ENCODE assay signal across 8 cellular contexts in the genomic region with DNA sequence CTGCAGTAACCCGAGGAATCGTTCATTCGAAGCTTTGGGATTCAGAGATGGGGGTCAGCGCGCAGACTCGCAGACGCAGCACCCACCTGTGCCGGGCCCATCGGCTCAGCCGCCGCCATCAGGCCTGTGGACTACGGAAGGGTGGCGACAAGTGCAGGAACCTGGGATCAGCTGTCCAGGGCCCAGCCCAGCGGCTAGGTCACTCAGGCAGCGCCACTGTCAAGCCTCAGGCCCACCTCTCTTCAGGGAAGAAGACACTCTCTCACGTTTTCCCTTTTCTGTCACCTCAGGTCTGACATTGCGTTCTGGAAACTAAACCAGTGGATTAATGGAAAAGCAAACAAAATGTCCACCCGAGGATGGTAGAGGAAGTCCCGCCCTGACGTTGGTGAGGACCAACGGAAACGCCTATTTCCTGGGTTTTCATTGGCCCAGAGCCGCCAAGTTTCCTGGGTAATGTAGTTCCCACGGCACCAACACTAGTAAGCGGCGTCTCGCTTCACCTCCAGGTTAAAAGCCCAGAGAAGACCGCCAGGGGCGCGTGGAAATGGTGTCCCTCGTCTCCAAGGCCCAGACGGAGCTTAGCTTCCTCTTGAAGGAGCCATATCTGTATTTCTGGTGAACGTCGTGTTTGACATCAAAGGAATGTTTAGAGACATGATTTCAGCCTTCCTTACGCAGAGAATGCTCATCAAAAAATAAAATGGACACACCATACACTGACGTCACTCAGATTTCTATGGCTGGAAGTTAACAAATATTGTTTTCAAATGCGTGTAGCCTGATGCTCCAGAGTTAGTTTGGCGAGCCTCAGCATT. TPM values are rescaled to one million over a fixed set of nuclear protein-coding genes. Genes with fewer than 3 reads are reported as not detected.
DNase-seq lines count a peak whose midpoint lies in the region; ATAC-seq, FAIRE-seq and TF ChIP-seq lines count a peak whose summit lies in the region.

ZNF772 (minus strand) TSS at position 376 of the 818 bp plus-strand sequence; CDS start at position 119, 257 bp downstream.

- BruUV-seq in Calu3 (replicated peaks; lab: Mats Ljungman, UMichigan): no TSS peak

- H3K27me3 Mint-ChIP-seq in Calu3 (ENCODE audit: unreplicated experiment): no peaks in the 10 kb centered on the region
- H3K27me3 Mint-ChIP-seq in activated T-cell treated with anti-CD3 and anti-CD28 coated beads, Interleukin-2, amount 50 U/mL, for 24 hours: peaks cover 3% of the 10 kb centered on the region

- H3K27ac Mint-ChIP-seq in Calu3 (ENCODE audit: unreplicated experiment): peak within 1 kb of the TSS; percentile 97
- peak within 1 kb of the TSS; percentile 84 for H3K27ac Mint-ChIP-seq in activated T-cell treated with anti-CD3 and anti-CD28 coated beads, Interleukin-2, amount 50 U/mL, for 24 hours

- H3K27me3 ChIP-seq in NT2/D1 (ENCODE audit: insufficient read depth, insufficient read length) (no peaks in the 10 kb centered on the region), mucosa of stomach (ENCODE audit: control insufficient read depth, insufficient read depth, low read length) (no peaks in the 10 kb centered on the region)

- peak within 1 kb of the TSS; percentile 88 for H3K9ac ChIP-seq in NT2/D1 (ENCODE audit: insufficient read length, low read depth)
- H3K9ac ChIP-seq in mucosa of stomach (ENCODE audit: low read length): peak within 1 kb of the TSS; percentile 59

- H3K4me3 ChIP-seq in NT2/D1 (ENCODE audit: insufficient read length, low read depth) (peak within 1 kb of the TSS; percentile 86), mucosa of stomach (ENCODE audit: low read length) (peak within 1 kb of the TSS; percentile 95)

- H3K4me1 ChIP-seq in NT2/D1 (ENCODE audit: insufficient read depth, insufficient read length) (no peaks in the 10 kb centered on the region), mucosa of stomach (ENCODE audit: control insufficient read depth, insufficient read depth, low read length) (no peaks in the 10 kb centered on the region)

- H3K9me3 ChIP-seq in NT2/D1 (ENCODE audit: insufficient read depth, low read length) (peaks cover 39% of the 10 kb centered on the region), mucosa of stomach (ENCODE audit: control insufficient read depth, low read length) (peaks cover 47% of the 10 kb centered on the region)

- peaks cover 37% of the 10 kb centered on the region for H3K36me3 Mint-ChIP-seq in Calu3 (ENCODE audit: insufficient read depth, unreplicated experiment)
- peaks cover 74% of the 10 kb centered on the region for H3K36me3 Mint-ChIP-seq in activated T-cell treated with anti-CD3 and anti-CD28 coated beads, Interleukin-2, amount 50 U/mL, for 24 hours (ENCODE audit: low read depth)

- peak; percentile 78 for TF ChIP-seq CTCF in Calu3 (IDR thresholded peaks at IDR 0.05; ENCODE audit: unreplicated experiment)

- H3K9me3 Mint-ChIP-seq in Calu3 (ENCODE audit: low read depth, unreplicated experiment): peaks cover 31% of the 10 kb centered on the region
- H3K9me3 Mint-ChIP-seq in activated T-cell treated with anti-CD3 and anti-CD28 coated beads, Interleukin-2, amount 50 U/mL, for 24 hours: peaks cover 75% of the 10 kb centered on the region

- H3K36me3 ChIP-seq in NT2/D1 (ENCODE audit: insufficient read depth, insufficient read length, low read length) (peaks cover 42% of the 10 kb centered on the region), mucosa of stomach (ENCODE audit: control insufficient read depth, insufficient read depth, low read length) (peaks cover 19% of the 10 kb centered on the region)

- H3K4me3 Mint-ChIP-seq in Calu3 (ENCODE audit: low read depth, unreplicated experiment): peak within 1 kb of the TSS; percentile 86
- peak within 1 kb of the TSS; percentile 85 for H3K4me3 Mint-ChIP-seq in activated T-cell treated with anti-CD3 and anti-CD28 coated beads, Interleukin-2, amount 50 U/mL, for 24 hours

- intact Hi-C loops in Calu3 (cut with micrococcal nuclease; ENCODE audit: unreplicated experiment): no loop called here

- DNase-seq in Calu3 (peak; percentile 92), HTR-8/SVneo (ENCODE audit: insufficient read length, low spot score) (peak; percentile 90), NT2/D1 (ENCODE audit: low read depth, low spot score) (peak; percentile 87)
- peak; percentile 85 for DNase-seq in activated T-cell treated with anti-CD3 and anti-CD28 coated beads, Interleukin-2, amount 50 U/mL, for 24 hours
- peak; percentile 86 for DNase-seq in stimulated activated CD8-positive, alpha-beta memory T cell treated with anti-CD3 and anti-CD28 coated beads, Interleukin-4, amount 100 ng/mL, for 48 hours

- CTCF ChIA-PET in Calu3 (lab: Charles Lee): interaction anchor here (1.0 to 1.4 kb wide), 2 partner anchors 91 to 292 kb away, joined by 3 read pairs; partner anchors contain the start of gene ZNF586

- peaks cover 7% of the 10 kb centered on the region for H3K4me1 Mint-ChIP-seq in Calu3 (ENCODE audit: low read depth, unreplicated experiment)
- H3K4me1 Mint-ChIP-seq in activated T-cell treated with anti-CD3 and anti-CD28 coated beads, Interleukin-2, amount 50 U/mL, for 24 hours (ENCODE audit: low read depth): peaks cover 15% of the 10 kb centered on the region

- peak; percentile 93 for ATAC-seq in GM21360 (IDR thresholded peaks at IDR 0.05; ENCODE audit: unreplicated experiment)
- peak; percentile 99 for ATAC-seq in esophagus mucosa

- peak; percentile 71 for FAIRE-seq in HTR-8/SVneo (lab: Jason Lieb, UNC)

RNA-seq across cellular contexts. Expression of gene ZNF772, which starts in this region (rescaled TPM):
- total RNA-seq in Calu3 (2022): 11.4 and 15.6 TPM in 2 replicates
- total RNA-seq in esophagus mucosa: 4.5 TPM

Comparison
In these comparisons a context has a peak if more than half of its experiments do, and no peak if none do; other contexts are left out.
1. Peak in every context shown above with its lines: DNase-seq, ATAC-seq and H3K4me3 ChIP-seq.